ENCODE assay signal across 8 cellular contexts in the genomic region with DNA sequence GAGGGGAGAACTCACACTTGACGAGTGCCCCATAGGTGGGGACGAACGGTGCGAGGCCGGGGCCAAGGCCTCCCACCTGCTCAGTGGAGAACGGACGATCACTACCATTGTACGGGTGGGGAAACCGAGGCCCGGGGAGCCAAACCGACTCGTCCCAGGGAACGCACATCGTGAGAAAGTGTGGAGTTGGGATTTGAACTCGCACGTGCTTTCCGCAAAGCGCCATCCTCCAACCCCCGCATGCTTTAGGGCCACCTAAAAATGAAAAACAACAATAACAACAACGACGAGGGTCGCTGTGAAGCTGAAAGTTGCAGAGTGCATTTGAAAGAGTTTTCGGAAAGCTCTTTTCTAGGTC. TPM values are rescaled to one million over a fixed set of nuclear protein-coding genes. Genes with fewer than 3 reads are reported as not detected.
DNase-seq lines count a peak whose midpoint lies in the region; ATAC-seq and TF ChIP-seq lines count a peak whose summit lies in the region.

No MANE protein-coding gene starts in this region.

- TF ChIP-seq CTCF in astrocyte of the cerebellum (IDR thresholded peaks at IDR 0.05; ENCODE audit: low read depth, low read length, missing control alignments) = no peak

- WGBS in thymus = under 1% methylated on average over 23 of the region's 23 CpGs

- intact Hi-C loops in activated CD4-positive, alpha-beta T cell treated with anti-CD3 and anti-CD28 coated beads for 36 hours (cut with DNase I, micrococcal nuclease) = loop anchor here in 1 of 2 experiments (5.0 to 10.0 kb wide), 3 partner anchors 331 to 531 kb away; a partner anchor contains a TSS
- intact Hi-C loops in left colon (cut with DNase I, micrococcal nuclease) = no loop called here

- H3K27ac ChIP-seq in thymus (ENCODE audit: low read depth) = peak overlapping the region; percentile 98

- H3K9me3 ChIP-seq in thymus (ENCODE audit: control insufficient read depth) = no peaks in the 10 kb centered on the region

- ATAC-seq in activated CD4-positive, alpha-beta T cell treated with anti-CD3 and anti-CD28 coated beads for 36 hours = no peak
- peak; percentile 1 for ATAC-seq in left colon

- H3K4me3 ChIP-seq in astrocyte of the cerebellum (ENCODE audit: low read depth, low read length) (peak overlapping the region; percentile 61), thymus (ENCODE audit: low read length) (peak overlapping the region; percentile 86)

- H3K4me3 Mint-ChIP-seq in activated CD4-positive, alpha-beta T cell treated with anti-CD3 and anti-CD28 coated beads for 36 hours = peak overlapping the region; percentile 68

- CTCF ChIA-PET in activated CD4-positive, alpha-beta T cell treated with anti-CD3 and anti-CD28 coated beads for 36 hours (lab: Charles Lee) = interaction anchor here (1.1 to 8.2 kb wide), 3 partner anchors 11 to 64 kb away, joined by 3 to 62 read pairs (median 5); a partner anchor contains a TSS

- no peaks in the 10 kb centered on the region for H3K27me3 Mint-ChIP-seq in activated CD4-positive, alpha-beta T cell treated with anti-CD3 and anti-CD28 coated beads for 36 hours

- no peaks in the 10 kb centered on the region for H3K27me3 ChIP-seq in thymus (ENCODE audit: control insufficient read depth, insufficient read depth)

- H3K27ac Mint-ChIP-seq in activated CD4-positive, alpha-beta T cell treated with anti-CD3 and anti-CD28 coated beads for 36 hours = peak overlapping the region; percentile 96

- peaks cover 52% of the 10 kb centered on the region for H3K4me1 Mint-ChIP-seq in activated CD4-positive, alpha-beta T cell treated with anti-CD3 and anti-CD28 coated beads for 36 hours

- peaks cover 4% of the 10 kb centered on the region for H3K36me3 ChIP-seq in thymus (ENCODE audit: control insufficient read depth, insufficient read depth)

- POLR2A ChIA-PET in activated CD4-positive, alpha-beta T cell treated with anti-CD3 and anti-CD28 coated beads for 36 hours (lab: Charles Lee) = interaction anchor here (1.1 to 1.6 kb wide), 2 partner anchors 10 to 23 kb away, joined by 3 to 5 read pairs; a partner anchor contains a TSS

- H3K36me3 Mint-ChIP-seq in activated CD4-positive, alpha-beta T cell treated with anti-CD3 and anti-CD28 coated beads for 36 hours (ENCODE audit: low read depth) = peaks cover 28% of the 10 kb centered on the region

- no peaks in the 10 kb centered on the region for H3K9me3 Mint-ChIP-seq in activated CD4-positive, alpha-beta T cell treated with anti-CD3 and anti-CD28 coated beads for 36 hours (ENCODE audit: low read depth)

- in situ Hi-C loops in astrocyte of the cerebellum (cut with HindIII; ENCODE audit: low sequenced_read_pairs) = no loop called here

- DNase-seq in activated CD4-positive, alpha-beta T cell treated with anti-CD3 and anti-CD28 coated beads for 36 hours = peak; percentile 32
- DNase-seq in activated CD4-positive, alpha-beta T cell treated with anti-CD3 and anti-CD28 coated beads, Interleukin-2, amount 50 U/mL, for 1 hour = no peak
- DNase-seq in astrocyte of the cerebellum (ENCODE audit: low read depth) = no peak
- DNase-seq in left colon = peak in 1 of 2 donors; percentile 24
- DNase-seq in NCI-H1436 treated with DMSO at 0.1 percent for 48 hours (lab: John Stamatoyannopoulos, UW) = no peak
- no peak for DNase-seq in pons (ENCODE audit: low spot score)
- DNase-seq in foreskin melanocyte = no peak

- peaks cover 23% of the 10 kb centered on the region for H3K4me1 ChIP-seq in thymus (ENCODE audit: control insufficient read depth, insufficient read depth, low read length)

RNA-seq across cellular contexts. Expression of a gene that starts 0.5 kb away (rescaled TPM):
- total RNA-seq in activated CD4-positive, alpha-beta T cell treated with anti-CD3 and anti-CD28 coated beads for 36 hours = 100 to 1,000 TPM; 231 to 276 TPM
- 10 to 100 TPM; 87.8 to 93.6 TPM for total RNA-seq in left colon
- polyA plus RNA-seq in thymus = 630 TPM

RNA-seq across cellular contexts. Expression of a gene that starts 6.4 kb away (rescaled TPM):
- total RNA-seq in activated CD4-positive, alpha-beta T cell treated with anti-CD3 and anti-CD28 coated beads for 36 hours = 1 to 10 TPM; 4.0 to 4.1 TPM
- total RNA-seq in left colon = 10 to 100 TPM in 1 of 2 donors, 1 to 10 TPM in 1; 3.9 to 13.7 TPM
- 74.4 TPM for polyA plus RNA-seq in thymus

RNA-seq across cellular contexts. Expression of a gene that starts 23.4 kb away (rescaled TPM):
- 1,000 to 10,000 TPM; 2,342 to 3,204 TPM for total RNA-seq in activated CD4-positive, alpha-beta T cell treated with anti-CD3 and anti-CD28 coated beads for 36 hours
- total RNA-seq in left colon = 1,000 to 10,000 TPM; 1,474 to 1,504 TPM
- polyA plus RNA-seq in thymus = 3,799 TPM

RNA-seq across cellular contexts. Expression of a gene that starts 38.6 kb away (rescaled TPM):
- not detected for total RNA-seq in activated CD4-positive, alpha-beta T cell treated with anti-CD3 and anti-CD28 coated beads for 36 hours
- not detected for total RNA-seq in left colon
- polyA plus RNA-seq in thymus = 0.07 TPM

RNA-seq across cellular contexts. Expression of a gene that starts 39.0 kb away (rescaled TPM):
- not detected for total RNA-seq in activated CD4-positive, alpha-beta T cell treated with anti-CD3 and anti-CD28 coated beads for 36 hours
- not detected for total RNA-seq in left colon
- polyA plus RNA-seq in thymus = 0.09 TPM
